8 cellular contexts compared by ENCODE assay signal in genomic region chr3:113698891-113699465, GRCh38. TPM values are rescaled to one million over a fixed set of nuclear protein-coding genes. Genes with fewer than 3 reads are reported as not detected.
DNase-seq lines count a peak whose midpoint lies in the region; ATAC-seq, FAIRE-seq and TF ChIP-seq lines count a peak whose summit lies in the region.

No MANE protein-coding gene starts in this region.

- H3K27ac ChIP-seq in A549 = peak overlapping the region; percentile 53 to 71; a peak in 5 of 6 replicates

- TF ChIP-seq RAD21 in A549 (conservative IDR thresholded peaks at IDR 0.05 in 1 of 2, IDR thresholded peaks at IDR 0.05 in 1 of 2) = no peak

- H3K9me3 ChIP-seq in A549 = no peaks in the 10 kb centered on the region

- H3K4me3 ChIP-seq in A549 (peak overlapping the region; percentile 27; the same call in 2 of the 3 replicates), H7 (ENCODE audit: insufficient read depth, low read depth, low read length) (peak overlapping the region; percentile 35), cardiac fibroblast (replicated peaks in 1 of 2; ENCODE audit: low read depth in 2 of 2, low read length in 2 of 2) (peak overlapping the region; percentile 8 to 26)

- peaks cover 19% of the 10 kb centered on the region; the same call in 2 of the 3 replicates for H3K4me1 ChIP-seq in A549

- CTCF ChIA-PET in A549 (lab: Yijun Ruan, JAX) = interaction anchor here (2.3 kb wide), 1 partner anchor 37 kb away, joined by 7 read pairs; no protein-coding TSS in a partner anchor

- no peaks in the 10 kb centered on the region for H3K27me3 ChIP-seq in H7 (ENCODE audit: control insufficient read depth, insufficient read depth, low read length)

- no peak for TF ChIP-seq EP300 in A549 (IDR thresholded peaks at IDR 0.05)

- TF ChIP-seq CTCF in A549 (IDR thresholded peaks at IDR 0.05) (no peak), cardiac fibroblast (IDR thresholded peaks at IDR 0.05; ENCODE audit: low read depth, low read length) (no peak)

- DNase-seq in A549 (ENCODE audit: low read depth in 1 of 2, low spot score in 1 of 2) (no peak), H7 (peak; percentile 79), cardiac fibroblast (ENCODE audit: low read depth in 2 of 2) (peak; percentile 25 to 29), medulla oblongata (ENCODE audit: extremely low spot score) (peak; percentile 16), cortex of kidney (lab: John Stamatoyannopoulos, UW) (no peak), left lobe of liver (ENCODE audit: low spot score) (no peak)

- TF ChIP-seq POLR2A in A549 (IDR thresholded peaks at IDR 0.05; ENCODE audit: low read length) = 0 out of 2 replicates have a peak, but pooled peaks have one; percentile 7

- WGBS in A549 (ENCODE audit: missing lambda C conversion rate) = 55% methylated on average over 29 of the region's 29 CpGs

- peak overlapping the region; percentile 87 for H3K4me2 ChIP-seq in A549

- no peak for FAIRE-seq in A549 (lab: Jason Lieb, UNC)

- ATAC-seq in A549 = no peak
- no peak for ATAC-seq in GM21576 (IDR thresholded peaks at IDR 0.05; ENCODE audit: unreplicated experiment)
- no peak for ATAC-seq in left lobe of liver
- no peak for ATAC-seq in GM18520 (IDR thresholded peaks at IDR 0.05; ENCODE audit: unreplicated experiment)

- H3K36me3 ChIP-seq in H7 (replicated peaks; ENCODE audit: control insufficient read depth, insufficient read depth, low read length) = no peaks in the 10 kb centered on the region

- POLR2A ChIA-PET in A549 (lab: Yijun Ruan, JAX) = no interaction called here

TF ChIP-seq in A549, 52 proteins besides CTCF, POLR2A, EP300 and RAD21:
- TF ChIP-seq EHMT2 (IDR thresholded peaks at IDR 0.05; ENCODE audit: low read depth) = no peak
- TF ChIP-seq CHD2 (IDR thresholded peaks at IDR 0.05; ENCODE audit: low read length, partially characterized antibody) = no peak
- no peak for TF ChIP-seq ZSCAN20 (CRISPR knock-in tag; IDR thresholded peaks at IDR 0.05)
- TF ChIP-seq NR3C1 (IDR thresholded peaks at IDR 0.05) = no peak
- no peak for TF ChIP-seq HOXB5 (CRISPR knock-in tag; IDR thresholded peaks at IDR 0.05)
- TF ChIP-seq SREBF2 (IDR thresholded peaks at IDR 0.05) = no peak
- TF ChIP-seq, protein P1, sequence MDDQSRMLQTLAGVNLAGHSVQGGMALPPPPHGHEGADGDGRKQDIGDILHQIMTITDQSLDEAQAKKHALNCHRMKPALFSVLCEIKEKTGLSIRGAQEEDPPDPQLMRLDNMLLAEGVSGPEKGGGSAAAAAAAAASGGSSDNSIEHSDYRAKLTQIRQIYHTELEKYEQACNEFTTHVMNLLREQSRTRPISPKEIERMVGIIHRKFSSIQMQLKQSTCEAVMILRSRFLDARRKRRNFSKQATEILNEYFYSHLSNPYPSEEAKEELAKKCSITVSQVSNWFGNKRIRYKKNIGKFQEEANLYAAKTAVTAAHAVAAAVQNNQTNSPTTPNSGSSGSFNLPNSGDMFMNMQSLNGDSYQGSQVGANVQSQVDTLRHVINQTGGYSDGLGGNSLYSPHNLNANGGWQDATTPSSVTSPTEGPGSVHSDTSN (IDR thresholded peaks at IDR 0.05) = no peak
- no peak for TF ChIP-seq ZFP36 (IDR thresholded peaks at IDR 0.05; ENCODE audit: borderline replicate concordance, partially characterized antibody)
- TF ChIP-seq, protein P2, sequence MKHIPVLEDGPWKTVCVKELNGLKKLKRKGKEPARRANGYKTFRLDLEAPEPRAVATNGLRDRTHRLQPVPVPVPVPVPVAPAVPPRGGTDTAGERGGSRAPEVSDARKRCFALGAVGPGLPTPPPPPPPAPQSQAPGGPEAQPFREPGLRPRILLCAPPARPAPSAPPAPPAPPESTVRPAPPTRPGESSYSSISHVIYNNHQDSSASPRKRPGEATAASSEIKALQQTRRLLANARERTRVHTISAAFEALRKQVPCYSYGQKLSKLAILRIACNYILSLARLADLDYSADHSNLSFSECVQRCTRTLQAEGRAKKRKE (CRISPR knock-in tag; IDR thresholded peaks at IDR 0.05; ENCODE audit: low read depth) = no peak
- no peak for TF ChIP-seq HMGXB4 (CRISPR knock-in tag; IDR thresholded peaks at IDR 0.05; ENCODE audit: borderline replicate concordance)
- TF ChIP-seq PHF8 (IDR thresholded peaks at IDR 0.05; ENCODE audit: borderline replicate concordance, low read depth) = no peak
- no peak for TF ChIP-seq POLR2AphosphoS2 (conservative IDR thresholded peaks at IDR 0.05; ENCODE audit: low read length)
- no peak for TF ChIP-seq GATA3 (IDR thresholded peaks at IDR 0.05; ENCODE audit: borderline replicate concordance)
- TF ChIP-seq CEBPB (IDR thresholded peaks at IDR 0.05) = no peak
- TF ChIP-seq RARB (CRISPR knock-in tag; IDR thresholded peaks at IDR 0.05) = no peak

RNA-seq across cellular contexts. Expression of gene USF3, which starts 2.5 kb away (rescaled TPM):
- polyA plus RNA-seq in A549 (2011; rRNA removed) (11.3 and 11.5 TPM in 2 replicates), A549 (2017; fragmentation: RNase III; extraction: RNeasy Plus Mini Kit Qiagen cat#74134 plus additional on column Dnase treatment) (1.8 to 1.9 TPM (median 1.8 TPM) in 3 replicates)
- polyA plus RNA-seq in A549 (2012; cell fraction: cytosol; rRNA removed) = 2.0 and 2.3 TPM in 2 replicates
- polyA plus RNA-seq in A549 (2012; cell fraction: nucleus; rRNA removed) = 0.91 and 1.1 TPM in 2 replicates
- 17.0 and 18.6 TPM in 2 replicates for polyA minus RNA-seq in A549 (2011; rRNA and poly(A)+ RNA removed)
- total RNA-seq in H7 (2014; rRNA removed; shearing (Covaris generic)) = 7.3 and 8.1 TPM in 2 replicates
- total RNA-seq in left lobe of liver = 17.9 TPM

RNA-seq across cellular contexts. Expression of gene NAA50, which starts 47.1 kb away (rescaled TPM):
- polyA plus RNA-seq in A549 (2011; rRNA removed) (107 and 141 TPM in 2 replicates), A549 (2017; fragmentation: RNase III; extraction: RNeasy Plus Mini Kit Qiagen cat#74134 plus additional on column Dnase treatment) (168 to 180 TPM (median 169 TPM) in 3 replicates)
- 147 and 167 TPM in 2 replicates for polyA plus RNA-seq in A549 (2012; cell fraction: cytosol; rRNA removed)
- 90.9 and 95.9 TPM in 2 replicates for polyA plus RNA-seq in A549 (2012; cell fraction: nucleus; rRNA removed)
- 28.7 and 34.5 TPM in 2 replicates for polyA minus RNA-seq in A549 (2011; rRNA and poly(A)+ RNA removed)
- 149 and 159 TPM in 2 replicates for total RNA-seq in H7 (2014; rRNA removed; shearing (Covaris generic))
- 54.7 TPM for total RNA-seq in left lobe of liver

RNA-seq across cellular contexts. Expression of gene ATP6V1A, which starts 47.9 kb away (rescaled TPM):
- polyA plus RNA-seq in A549 (2011; rRNA removed) = 37.5 and 39.8 TPM in 2 replicates
- 6.6 and 7.6 TPM in 2 replicates for polyA plus RNA-seq in A549 (2012; cell fraction: cytosol; rRNA removed)
- polyA plus RNA-seq in A549 (2012; cell fraction: nucleus; rRNA removed) = 4.4 and 6.1 TPM in 2 replicates
- polyA plus RNA-seq in A549 (2017; fragmentation: RNase III; extraction: RNeasy Plus Mini Kit Qiagen cat#74134 plus additional on column Dnase treatment) = 22.6 to 23.4 TPM (median 23.2 TPM) in 3 replicates
- 35.1 and 38.1 TPM in 2 replicates for polyA minus RNA-seq in A549 (2011; rRNA and poly(A)+ RNA removed)
- total RNA-seq in H7 (2014; rRNA removed; shearing (Covaris generic)) = 67.4 and 75.5 TPM in 2 replicates
- 48.8 TPM for total RNA-seq in left lobe of liver

Comparison
In these comparisons a context has a peak if more than half of its experiments do, and no peak if none do; other contexts are left out.
1. DNase-seq: peak in H7 (single experiment), cardiac fibroblast (2 of 2) and medulla oblongata (single experiment); none in A549 (0 of 2), cortex of kidney (single experiment) and left lobe of liver (single experiment).
2. Peak in every context shown above with its lines, with median percentiles within 50 percentile points of each other: H3K4me3 ChIP-seq.